In the genomic region with DNA sequence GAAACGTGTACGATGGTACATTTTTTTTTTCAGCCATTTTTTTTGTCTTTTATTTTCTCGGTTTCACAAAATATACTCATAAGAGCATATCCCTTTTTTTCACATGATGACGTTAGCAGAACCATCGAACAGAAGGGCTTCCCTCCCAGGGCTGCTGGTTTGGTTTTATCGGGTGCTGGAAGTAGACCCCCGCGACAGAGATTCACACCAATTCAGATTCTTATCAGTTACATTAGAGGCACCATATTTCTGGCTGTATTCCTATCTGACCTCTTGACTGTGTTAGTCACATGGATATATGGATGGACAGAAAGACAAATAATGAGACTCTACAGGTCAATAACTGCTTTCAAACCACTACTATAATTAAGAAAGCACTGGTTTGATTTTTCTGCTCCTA, we compare ENCODE assay signal across 20 cellular contexts.
A peak's percentile ranks its signal among the peaks of the same experiment; 100 is the strongest.
DNase-seq lines count a peak whose midpoint lies in the region; ATAC-seq lines count a peak whose summit lies in the region.
"Had no signal": no experiment of that assay in that cellular context is flagged by ENCODE, and none has a peak within 500 bp of the region (broad histone marks: within the 10 kb centered on the region; RNA-seq: fewer than 3 reads in every experiment).

No MANE protein-coding gene starts in this region.

- ATAC-seq in activated CD4-positive, alpha-beta T cell treated with anti-CD3 and anti-CD28 coated beads for 36 hours = peak; percentile 39
- no peak for ATAC-seq in naive thymus-derived CD4-positive, alpha-beta T cell

- H3K4me1 Mint-ChIP-seq in activated CD4-positive, alpha-beta T cell treated with anti-CD3 and anti-CD28 coated beads for 36 hours = peaks cover 18% of the 10 kb centered on the region
- peaks cover 0 to 27% (median 20%) of the 10 kb centered on the region in 7 donors for H3K4me1 Mint-ChIP-seq in naive thymus-derived CD4-positive, alpha-beta T cell
- H3K4me1 Mint-ChIP-seq in activated CD4-positive, alpha-beta memory T cell treated with anti-CD3 and anti-CD28 coated beads, Interleukin-2, amount 10 ng/mL, durations not matched to agents 7 days and 5 days = peaks cover 7% of the 10 kb centered on the region

- intact Hi-C loops in activated CD4-positive, alpha-beta T cell treated with anti-CD3 and anti-CD28 coated beads for 36 hours (cut with DNase I, micrococcal nuclease) = no loop called here
- intact Hi-C loops in naive thymus-derived CD4-positive, alpha-beta T cell (cut with micrococcal nuclease) = no loop called here

- no peak overlapping the region for H3K4me3 Mint-ChIP-seq in activated CD4-positive, alpha-beta T cell treated with anti-CD3 and anti-CD28 coated beads for 36 hours
- peak overlapping the region in 9 of 10 donors; percentile 15 to 72 (median 66) for H3K4me3 Mint-ChIP-seq in naive thymus-derived CD4-positive, alpha-beta T cell
- no peak overlapping the region for H3K4me3 Mint-ChIP-seq in activated CD4-positive, alpha-beta memory T cell treated with anti-CD3 and anti-CD28 coated beads, Interleukin-2, amount 10 ng/mL, durations not matched to agents 7 days and 5 days

- H3K27me3 Mint-ChIP-seq in activated CD4-positive, alpha-beta T cell treated with anti-CD3 and anti-CD28 coated beads for 36 hours = peaks cover 17% of the 10 kb centered on the region
- H3K27me3 Mint-ChIP-seq in naive thymus-derived CD4-positive, alpha-beta T cell = peaks cover 11 to 26% (median 24%) of the 10 kb centered on the region in 5 donors
- H3K27me3 Mint-ChIP-seq in activated CD4-positive, alpha-beta memory T cell treated with anti-CD3 and anti-CD28 coated beads, Interleukin-2, amount 10 ng/mL, durations not matched to agents 7 days and 5 days = peaks cover 16% of the 10 kb centered on the region
- H3K27me3 Mint-ChIP-seq: IgD-negative memory B cell had no signal

- H3K9me3 ChIP-seq in Karpas-422 (ENCODE audit: low read length) = no peaks in the 10 kb centered on the region
- H3K9me3 ChIP-seq in naive thymus-derived CD4-positive, alpha-beta T cell (ENCODE audit: control insufficient read depth in 2 of 3, low read length in 3 of 3) = no peaks in the 10 kb centered on the region
- H3K9me3 ChIP-seq: BLaER1 had no signal

- no peaks in the 10 kb centered on the region for H3K9me3 Mint-ChIP-seq in activated CD4-positive, alpha-beta T cell treated with anti-CD3 and anti-CD28 coated beads for 36 hours (ENCODE audit: low read depth)
- peaks cover 0 to 1% (median 0%) of the 10 kb centered on the region in 11 donors for H3K9me3 Mint-ChIP-seq in naive thymus-derived CD4-positive, alpha-beta T cell
- H3K9me3 Mint-ChIP-seq in activated CD4-positive, alpha-beta memory T cell treated with anti-CD3 and anti-CD28 coated beads, Interleukin-2, amount 10 ng/mL, durations not matched to agents 7 days and 5 days = no peaks in the 10 kb centered on the region
- H3K9me3 Mint-ChIP-seq: IgD-negative memory B cell had no signal

- no peaks in the 10 kb centered on the region for H3K36me3 Mint-ChIP-seq in activated CD4-positive, alpha-beta T cell treated with anti-CD3 and anti-CD28 coated beads for 36 hours (ENCODE audit: low read depth)
- peaks cover 0 to under 1% (median 0%) of the 10 kb centered on the region in 5 donors for H3K36me3 Mint-ChIP-seq in naive thymus-derived CD4-positive, alpha-beta T cell
- no peaks in the 10 kb centered on the region for H3K36me3 Mint-ChIP-seq in activated CD4-positive, alpha-beta memory T cell treated with anti-CD3 and anti-CD28 coated beads, Interleukin-2, amount 10 ng/mL, durations not matched to agents 7 days and 5 days (ENCODE audit: low read depth)

- POLR2A ChIA-PET in activated CD4-positive, alpha-beta T cell treated with anti-CD3 and anti-CD28 coated beads for 36 hours (lab: Charles Lee) = no interaction called here
- POLR2A ChIA-PET in naive thymus-derived CD4-positive, alpha-beta T cell (lab: Charles Lee) = no interaction called here
- POLR2A ChIA-PET in activated CD4-positive, alpha-beta memory T cell treated with anti-CD3 and anti-CD28 coated beads, Interleukin-2, amount 10 ng/mL, durations not matched to agents 7 days and 5 days (lab: Charles Lee) = no interaction called here

- no peak overlapping the region for H3K9ac ChIP-seq in Karpas-422 (ENCODE audit: low read length)
- H3K9ac ChIP-seq: BLaER1 had no signal

- DNase-seq in activated CD4-positive, alpha-beta T cell treated with anti-CD3 and anti-CD28 coated beads for 36 hours = no peak
- no peak for DNase-seq in activated CD4-positive, alpha-beta T cell treated with anti-CD3 and anti-CD28 coated beads for 1 hour
- DNase-seq in CD1c-positive myeloid dendritic cell (ENCODE audit: extremely low spot score) = peak; percentile 8
- DNase-seq in Karpas-422 = peak; percentile 29
- DNase-seq in naive thymus-derived CD4-positive, alpha-beta T cell = no peak
- no peak for DNase-seq in activated CD4-positive, alpha-beta memory T cell treated with anti-CD3 and anti-CD28 coated beads, Interleukin-2, amount 10 ng/mL, durations not matched to agents 7 days and 5 days
- DNase-seq in DMS114 treated with DMSO at 0.1 percent for 48 hours (lab: John Stamatoyannopoulos, UW; ENCODE audit: unreplicated experiment) = no peak
- DNase-seq in NCI-H2081 (lab: John Stamatoyannopoulos, UW) = no peak
- DNase-seq: COR-L47, DMS153, EL, HCEC 1CT, NCI-H1105 treated with DMSO at 0.1 percent for 48 hours, NCI-H187, NCI-H446, OCI-M1 had no signal

- H3K4me3 ChIP-seq in Karpas-422 (ENCODE audit: low read length) = no peak overlapping the region
- H3K4me3 ChIP-seq in naive thymus-derived CD4-positive, alpha-beta T cell (ENCODE audit: low read length) = no peak overlapping the region
- H3K4me3 ChIP-seq: BLaER1 had no signal

- CTCF ChIA-PET in activated CD4-positive, alpha-beta T cell treated with anti-CD3 and anti-CD28 coated beads for 36 hours (lab: Charles Lee) = interaction anchor here (0.6 kb wide), 1 partner anchor 1328 kb away, joined by 3 read pairs; no protein-coding TSS in a partner anchor
- CTCF ChIA-PET in naive thymus-derived CD4-positive, alpha-beta T cell (lab: Charles Lee) = no interaction called here
- CTCF ChIA-PET in activated CD4-positive, alpha-beta memory T cell treated with anti-CD3 and anti-CD28 coated beads, Interleukin-2, amount 10 ng/mL, durations not matched to agents 7 days and 5 days (lab: Charles Lee) = no interaction called here

- no peaks in the 10 kb centered on the region for H3K4me1 ChIP-seq in Karpas-422 (ENCODE audit: low read length)
- H3K4me1 ChIP-seq in naive thymus-derived CD4-positive, alpha-beta T cell (ENCODE audit: control insufficient read depth in 2 of 2, insufficient read depth in 2 of 2, low read length in 2 of 2) = no peaks in the 10 kb centered on the region
- H3K4me1 ChIP-seq: BLaER1 had no signal

- H3K4me2 ChIP-seq in Karpas-422 (ENCODE audit: low read depth, low read length, poor library complexity, severe bottlenecking) = no peak overlapping the region
- H3K4me2 ChIP-seq: BLaER1 had no signal

- no peak overlapping the region for H3K27ac ChIP-seq in Karpas-422 (ENCODE audit: low read length)
- H3K27ac ChIP-seq in naive thymus-derived CD4-positive, alpha-beta T cell (ENCODE audit: low read depth, low read length) = no peak overlapping the region
- H3K27ac ChIP-seq: BLaER1, HL-60, RWPE1 had no signal

- H4K20me1 ChIP-seq in Karpas-422 (ENCODE audit: insufficient read depth, low read depth, low read length) = no peaks in the 10 kb centered on the region
- H4K20me1 ChIP-seq: BLaER1 had no signal

- no peaks in the 10 kb centered on the region for H3K36me3 ChIP-seq in Karpas-422 (ENCODE audit: insufficient read depth, low read length)
- no peaks in the 10 kb centered on the region for H3K36me3 ChIP-seq in naive thymus-derived CD4-positive, alpha-beta T cell (ENCODE audit: control insufficient read depth in 2 of 3, insufficient read depth in 3 of 3, low read length in 3 of 3)
- H3K36me3 ChIP-seq: BLaER1 had no signal

- H3K27me3 ChIP-seq in Karpas-422 (ENCODE audit: low read length) = no peaks in the 10 kb centered on the region
- peaks cover 0 to 5% of the 10 kb centered on the region in 2 donors for H3K27me3 ChIP-seq in naive thymus-derived CD4-positive, alpha-beta T cell (ENCODE audit: control insufficient read depth in 2 of 2, insufficient read depth in 2 of 2, low read length in 2 of 2)
- H3K27me3 ChIP-seq: BLaER1 had no signal

- no peak overlapping the region for H2AFZ ChIP-seq in Karpas-422 (ENCODE audit: low read length)

- H3K9me2 ChIP-seq in Karpas-422 (replicated peaks; ENCODE audit: insufficient read depth, low read length) = no peaks in the 10 kb centered on the region

- no peak overlapping the region for H3K27ac Mint-ChIP-seq in activated CD4-positive, alpha-beta T cell treated with anti-CD3 and anti-CD28 coated beads for 36 hours
- H3K27ac Mint-ChIP-seq in naive thymus-derived CD4-positive, alpha-beta T cell = no peak overlapping the region
- H3K27ac Mint-ChIP-seq in activated CD4-positive, alpha-beta memory T cell treated with anti-CD3 and anti-CD28 coated beads, Interleukin-2, amount 10 ng/mL, durations not matched to agents 7 days and 5 days = no peak overlapping the region
- H3K27ac Mint-ChIP-seq: IgD-negative memory B cell had no signal

- H3K79me2 ChIP-seq in Karpas-422 (ENCODE audit: low read length) = no peaks in the 10 kb centered on the region

Comparison
In these comparisons a context has a peak if more than half of its experiments do, and no peak if none do; other contexts are left out.
1. DNase-seq: peak in CD1c-positive myeloid dendritic cell (single experiment) and Karpas-422 (single experiment); none in activated CD4-positive, alpha-beta T cell treated with anti-CD3 and anti-CD28 coated beads for 36 hours (single experiment), activated CD4-positive, alpha-beta T cell treated with anti-CD3 and anti-CD28 coated beads for 1 hour (single experiment), naive thymus-derived CD4-positive, alpha-beta T cell (0 of 9), activated CD4-positive, alpha-beta memory T cell treated with anti-CD3 and anti-CD28 coated beads, Interleukin-2, amount 10 ng/mL, durations not matched to agents 7 days and 5 days (single experiment), DMS114 treated with DMSO at 0.1 percent for 48 hours (single experiment) and NCI-H2081 (0 of 2).
2. H3K4me3 Mint-ChIP-seq: peak in naive thymus-derived CD4-positive, alpha-beta T cell (9 of 10); none in activated CD4-positive, alpha-beta T cell treated with anti-CD3 and anti-CD28 coated beads for 36 hours (single experiment) and activated CD4-positive, alpha-beta memory T cell treated with anti-CD3 and anti-CD28 coated beads, Interleukin-2, amount 10 ng/mL, durations not matched to agents 7 days and 5 days (single experiment).